1 cellular context compared by ENCODE assay signal in the genomic region with DNA sequence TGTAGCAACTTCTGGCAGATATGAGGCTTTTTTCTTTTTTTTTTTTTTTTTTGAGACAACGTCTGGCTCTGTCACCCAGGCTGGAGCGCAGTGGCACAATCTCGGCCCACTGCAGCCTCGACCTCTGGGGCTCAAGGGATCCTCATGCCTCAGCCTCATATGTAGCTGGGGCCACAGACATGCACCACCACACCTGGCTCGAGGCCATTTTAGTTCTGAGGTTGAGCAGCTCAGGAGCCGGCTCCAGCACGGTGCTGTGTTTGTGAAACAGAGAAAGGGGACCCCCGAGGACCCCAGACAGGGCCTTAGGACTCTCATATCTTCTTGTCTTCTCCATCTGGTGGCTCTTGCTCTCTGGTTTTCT.
TF ChIP-seq lines count a peak whose summit lies in the region.

No MANE protein-coding gene starts in this region.

TF ChIP-seq in GM23338, 12 proteins besides CTCF, POLR2A, EP300 and RAD21:
- TF ChIP-seq, protein P1, sequence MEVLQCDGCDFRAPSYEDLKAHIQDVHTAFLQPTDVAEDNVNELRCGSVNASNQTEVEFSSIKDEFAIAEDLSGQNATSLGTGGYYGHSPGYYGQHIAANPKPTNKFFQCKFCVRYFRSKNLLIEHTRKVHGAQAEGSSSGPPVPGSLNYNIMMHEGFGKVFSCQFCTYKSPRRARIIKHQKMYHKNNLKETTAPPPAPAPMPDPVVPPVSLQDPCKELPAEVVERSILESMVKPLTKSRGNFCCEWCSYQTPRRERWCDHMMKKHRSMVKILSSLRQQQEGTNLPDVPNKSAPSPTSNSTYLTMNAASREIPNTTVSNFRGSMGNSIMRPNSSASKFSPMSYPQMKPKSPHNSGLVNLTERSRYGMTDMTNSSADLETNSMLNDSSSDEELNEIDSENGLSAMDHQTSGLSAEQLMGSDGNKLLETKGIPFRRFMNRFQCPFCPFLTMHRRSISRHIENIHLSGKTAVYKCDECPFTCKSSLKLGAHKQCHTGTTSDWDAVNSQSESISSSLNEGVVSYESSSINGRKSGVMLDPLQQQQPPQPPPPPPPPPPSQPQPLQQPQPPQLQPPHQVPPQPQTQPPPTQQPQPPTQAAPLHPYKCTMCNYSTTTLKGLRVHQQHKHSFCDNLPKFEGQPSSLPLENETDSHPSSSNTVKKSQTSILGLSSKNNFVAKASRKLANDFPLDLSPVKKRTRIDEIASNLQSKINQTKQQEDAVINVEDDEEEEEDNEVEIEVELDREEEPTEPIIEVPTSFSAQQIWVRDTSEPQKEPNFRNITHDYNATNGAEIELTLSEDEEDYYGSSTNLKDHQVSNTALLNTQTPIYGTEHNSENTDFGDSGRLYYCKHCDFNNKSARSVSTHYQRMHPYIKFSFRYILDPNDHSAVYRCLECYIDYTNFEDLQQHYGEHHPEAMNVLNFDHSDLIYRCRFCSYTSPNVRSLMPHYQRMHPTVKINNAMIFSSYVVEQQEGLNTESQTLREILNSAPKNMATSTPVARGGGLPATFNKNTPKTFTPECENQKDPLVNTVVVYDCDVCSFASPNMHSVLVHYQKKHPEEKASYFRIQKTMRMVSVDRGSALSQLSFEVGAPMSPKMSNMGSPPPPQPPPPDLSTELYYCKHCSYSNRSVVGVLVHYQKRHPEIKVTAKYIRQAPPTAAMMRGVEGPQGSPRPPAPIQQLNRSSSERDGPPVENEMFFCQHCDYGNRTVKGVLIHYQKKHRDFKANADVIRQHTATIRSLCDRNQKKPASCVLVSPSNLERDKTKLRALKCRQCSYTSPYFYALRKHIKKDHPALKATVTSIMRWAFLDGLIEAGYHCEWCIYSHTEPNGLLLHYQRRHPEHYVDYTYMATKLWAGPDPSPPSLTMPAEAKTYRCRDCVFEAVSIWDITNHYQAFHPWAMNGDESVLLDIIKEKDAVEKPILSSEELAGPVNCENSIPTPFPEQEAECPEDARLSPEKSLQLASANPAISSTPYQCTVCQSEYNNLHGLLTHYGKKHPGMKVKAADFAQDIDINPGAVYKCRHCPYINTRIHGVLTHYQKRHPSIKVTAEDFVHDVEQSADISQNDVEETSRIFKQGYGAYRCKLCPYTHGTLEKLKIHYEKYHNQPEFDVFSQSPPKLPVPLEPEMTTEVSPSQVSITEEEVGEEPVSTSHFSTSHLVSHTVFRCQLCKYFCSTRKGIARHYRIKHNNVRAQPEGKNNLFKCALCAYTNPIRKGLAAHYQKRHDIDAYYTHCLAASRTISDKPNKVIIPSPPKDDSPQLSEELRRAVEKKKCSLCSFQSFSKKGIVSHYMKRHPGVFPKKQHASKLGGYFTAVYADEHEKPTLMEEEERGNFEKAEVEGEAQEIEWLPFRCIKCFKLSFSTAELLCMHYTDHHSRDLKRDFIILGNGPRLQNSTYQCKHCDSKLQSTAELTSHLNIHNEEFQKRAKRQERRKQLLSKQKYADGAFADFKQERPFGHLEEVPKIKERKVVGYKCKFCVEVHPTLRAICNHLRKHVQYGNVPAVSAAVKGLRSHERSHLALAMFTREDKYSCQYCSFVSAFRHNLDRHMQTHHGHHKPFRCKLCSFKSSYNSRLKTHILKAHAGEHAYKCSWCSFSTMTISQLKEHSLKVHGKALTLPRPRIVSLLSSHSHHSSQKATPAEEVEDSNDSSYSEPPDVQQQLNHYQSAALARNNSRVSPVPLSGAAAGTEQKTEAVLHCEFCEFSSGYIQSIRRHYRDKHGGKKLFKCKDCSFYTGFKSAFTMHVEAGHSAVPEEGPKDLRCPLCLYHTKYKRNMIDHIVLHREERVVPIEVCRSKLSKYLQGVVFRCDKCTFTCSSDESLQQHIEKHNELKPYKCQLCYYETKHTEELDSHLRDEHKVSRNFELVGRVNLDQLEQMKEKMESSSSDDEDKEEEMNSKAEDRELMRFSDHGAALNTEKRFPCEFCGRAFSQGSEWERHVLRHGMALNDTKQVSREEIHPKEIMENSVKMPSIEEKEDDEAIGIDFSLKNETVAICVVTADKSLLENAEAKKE (CRISPR knock-in tag; IDR thresholded peaks at IDR 0.05), result no peak
- TF ChIP-seq JUNB (IDR thresholded peaks at IDR 0.05; ENCODE audit: unreplicated experiment), result no peak
- no peak for TF ChIP-seq POLR2AphosphoS5 (IDR thresholded peaks at IDR 0.05; ENCODE audit: low read depth)
- no peak for TF ChIP-seq CREB1 (CRISPR knock-in tag; IDR thresholded peaks at IDR 0.05; ENCODE audit: low read depth)
- no peak for TF ChIP-seq STAT1 (IDR thresholded peaks at IDR 0.05; ENCODE audit: unreplicated experiment)
- TF ChIP-seq ZNF114 (CRISPR knock-in tag; IDR thresholded peaks at IDR 0.05), result no peak
- no peak for TF ChIP-seq EZH2 (IDR thresholded peaks at IDR 0.05; ENCODE audit: low read depth, unreplicated experiment)
- no peak for TF ChIP-seq ETS1 (IDR thresholded peaks at IDR 0.05)
